7 cellular contexts compared by ENCODE assay signal in genomic region chr13:80338781-80339577, GRCh38. TPM values are rescaled to one million over a fixed set of nuclear protein-coding genes. Genes with fewer than 3 reads are reported as not detected.
DNase-seq lines count a peak whose midpoint lies in the region; ATAC-seq and TF ChIP-seq lines count a peak whose summit lies in the region.

No MANE protein-coding gene starts in this region.

- H3K27me3 ChIP-seq in endodermal cell (ENCODE audit: control insufficient read depth, insufficient read depth, low read length, poor library complexity, severe bottlenecking) (no peaks in the 10 kb centered on the region), thoracic aorta (replicated peaks; ENCODE audit: insufficient read depth) (no peaks in the 10 kb centered on the region)

- no peak overlapping the region for H3K27ac Mint-ChIP-seq in endodermal cell

- H3K4me1 ChIP-seq in endodermal cell (ENCODE audit: control insufficient read depth, insufficient read depth, low read length) (peaks cover 4% of the 10 kb centered on the region), thoracic aorta (ENCODE audit: control insufficient read depth in 1 of 2, low read depth in 2 of 2) (peaks cover 8 to 36% of the 10 kb centered on the region in 2 donors)

- ATAC-seq in HG02759 (IDR thresholded peaks at IDR 0.05; ENCODE audit: unreplicated experiment) (peak; percentile 19), thoracic aorta (ENCODE audit: insufficient number of reproducible peaks, low FRiP score, low read depth) (peak; percentile 55)

- TF ChIP-seq CTCF in endodermal cell (conservative IDR thresholded peaks at IDR 0.05) (no peak), thoracic aorta (IDR thresholded peaks at IDR 0.05) (peak; percentile 35)

- H3K4me3 ChIP-seq in endodermal cell (ENCODE audit: low read length) (peak overlapping the region; percentile 99), thoracic aorta (peak overlapping the region; percentile 82)

- peak overlapping the region; percentile 100 for H3K9ac ChIP-seq in endodermal cell (ENCODE audit: extremely low read depth, low read length, poor library complexity, severe bottlenecking)

- H3K27ac ChIP-seq in endodermal cell (ENCODE audit: low read depth, low read length) (peak overlapping the region; percentile 99), thoracic aorta (peak overlapping the region; percentile 95 to 96)

- H3K27me3 Mint-ChIP-seq in endodermal cell (ENCODE audit: insufficient read depth): no peaks in the 10 kb centered on the region

- DNase-seq in GM04504 (ENCODE audit: low read depth) (peak; percentile 73), SK-MEL-5 (ENCODE audit: low read depth, low spot score) (peak; percentile 85), endodermal cell (peak; percentile 79), medulla oblongata (ENCODE audit: extremely low spot score) (peak; percentile 83), thoracic aorta (ENCODE audit: low spot score) (peak; percentile 63), cortex of kidney (lab: John Stamatoyannopoulos, UW) (no peak)

- H3K9me3 ChIP-seq in endodermal cell (ENCODE audit: control insufficient read depth, low read length) (peaks cover 6% of the 10 kb centered on the region), thoracic aorta (no peaks in the 10 kb centered on the region)

- peaks cover 37% of the 10 kb centered on the region for H3K4me1 Mint-ChIP-seq in endodermal cell

- H3K36me3 Mint-ChIP-seq in endodermal cell (ENCODE audit: low read depth): peaks cover 19% of the 10 kb centered on the region

- in situ Hi-C loops in SK-MEL-5 (cut with HindIII; ENCODE audit: low pct_unique_long_range_greater_than_20kb, low sequenced_read_pairs): no loop called here

- WGBS in endodermal cell (ENCODE audit: insufficient coverage in 1 of 2, insufficient read length in 1 of 2), 2 experiments: 0% methylated on average over 18 to 40 of the region's 40 CpGs

- peaks cover 48% of the 10 kb centered on the region for H3K36me3 ChIP-seq in endodermal cell (ENCODE audit: control insufficient read depth, insufficient read depth, low read length)
- no peaks in the 10 kb centered on the region for H3K36me3 ChIP-seq in thoracic aorta

- no peak overlapping the region for H3K4me3 Mint-ChIP-seq in endodermal cell

- no peaks in the 10 kb centered on the region for H3K9me3 Mint-ChIP-seq in endodermal cell

RNA-seq across cellular contexts. Expression of gene SPRY2, which starts 1.9 kb away (rescaled TPM):
- 90.2 and 91.0 TPM in 2 replicates for total RNA-seq in SK-MEL-5 (2014; rRNA removed; shearing (Covaris generic))
- 220 and 279 TPM in 2 replicates for polyA plus RNA-seq in SK-MEL-5 (2015; cell fraction: cytosol; rRNA removed)
- 240 and 249 TPM in 2 replicates for polyA plus RNA-seq in SK-MEL-5 (2015; cell fraction: nucleus; rRNA removed)
- total RNA-seq in endodermal cell (10 to 100 TPM; 87.7 to 96.9 TPM), thoracic aorta (10 to 100 TPM; 28.2 to 49.2 TPM)
- polyA plus RNA-seq in endodermal cell (2013, experiment 1 of 2): 92.3 TPM
- polyA plus RNA-seq in endodermal cell (2013, experiment 2 of 2): 111 TPM
